ENCODE assay signal across 31 cellular contexts in genomic region chr5:16661713-16662112, GRCh38.
"Had no signal": no experiment of that assay in that cellular context is flagged by ENCODE, and none has a peak within 500 bp of the region (broad histone marks: within the 10 kb centered on the region; RNA-seq: fewer than 3 reads in every experiment).

No MANE protein-coding gene starts in this region.

- H2AFZ ChIP-seq: parathyroid adenoma had no signal

- H3K4me1 Mint-ChIP-seq: stimulated activated memory B cell treated with anti-CD40 and anti-IgM and Interleukin-4, amounts not matched to agents 10 μg/mL and 1 μg/mL and 100 μg/mL, for 72 hours had no signal

- H3K4me1 ChIP-seq: spleen, tibial artery, uterus had no signal

- H3K36me3 Mint-ChIP-seq: natural killer cell treated with Interleukin-12 subunit alpha and Interleukin-12 subunit beta and Interleukin-15 and Interleukin-18, amount 100 ng/mL, for 72 hours; stimulated activated memory B cell treated with anti-CD40 and anti-IgM and Interleukin-4, amounts not matched to agents 10 μg/mL and 1 μg/mL and 100 μg/mL, for 72 hours; type B pancreatic cell had no signal

- H3K27me3 ChIP-seq: neutrophil, spleen, suprapubic skin, testis, tibial artery, upper lobe of right lung, uterus had no signal

- H3K36me3 ChIP-seq: neutrophil, transverse colon, uterus had no signal

- H3K4me3 ChIP-seq: psoas muscle, skin epidermis, smooth muscle cell, spleen, suprapubic skin, testis, tibial artery, transverse colon, upper lobe of right lung, uterus had no signal

- H3K4me2 ChIP-seq: smooth muscle cell had no signal

- H3K27ac Mint-ChIP-seq: natural killer cell treated with Interleukin-12 subunit alpha and Interleukin-12 subunit beta and Interleukin-15 and Interleukin-18, amount 100 ng/mL, for 72 hours; progenitor cell of endocrine pancreas; stimulated activated memory B cell treated with anti-CD40 and anti-IgM and Interleukin-4, amounts not matched to agents 10 μg/mL and 1 μg/mL and 100 μg/mL, for 72 hours; stimulated activated naive CD8-positive, alpha-beta T cell treated with anti-CD3 and anti-CD28 coated beads, Interleukin-15, amount 100 ng/mL, for 72 hours; type B pancreatic cell had no signal

- H3K9ac ChIP-seq: parathyroid adenoma had no signal

- H3K9me3 ChIP-seq: neutrophil, psoas muscle, suprapubic skin, testis, tibial artery, transverse colon, upper lobe of right lung, uterus had no signal

- H3K9me3 Mint-ChIP-seq: neural crest cell; stimulated activated memory B cell treated with anti-CD40 and anti-IgM and Interleukin-4, amounts not matched to agents 10 μg/mL and 1 μg/mL and 100 μg/mL, for 72 hours; type B pancreatic cell had no signal

- H3K4me3 Mint-ChIP-seq: naive thymus-derived CD8-positive, alpha-beta T cell; natural killer cell treated with Interleukin-12 subunit alpha and Interleukin-12 subunit beta and Interleukin-15 and Interleukin-18, amount 100 ng/mL, for 72 hours; nephron progenitor cell; neural crest cell; stimulated activated memory B cell treated with anti-CD40 and anti-IgM and Interleukin-4, amounts not matched to agents 10 μg/mL and 1 μg/mL and 100 μg/mL, for 72 hours; stimulated activated naive CD8-positive, alpha-beta T cell treated with anti-CD3 and anti-CD28 coated beads, Interleukin-15, amount 100 ng/mL, for 72 hours; type B pancreatic cell had no signal

- H3K27me3 Mint-ChIP-seq: naive thymus-derived CD8-positive, alpha-beta T cell; natural killer cell treated with Interleukin-12 subunit alpha and Interleukin-12 subunit beta and Interleukin-15 and Interleukin-18, amount 100 ng/mL, for 72 hours; progenitor cell of endocrine pancreas; stimulated activated naive CD8-positive, alpha-beta T cell treated with anti-CD3 and anti-CD28 coated beads, Interleukin-15, amount 100 ng/mL, for 72 hours had no signal

- DNase-seq: naive thymus-derived CD8-positive, alpha-beta T cell; nephron progenitor cell; nucleus accumbens; psoas muscle; right cardiac atrium; spleen; stimulated activated CD4-positive, alpha-beta T cell treated with anti-CD3 and anti-CD28 coated beads, Interleukin-12 subunit alpha, Interleukin-12 subunit beta, amount 100 ng/mL, for 4 hours; stimulated activated CD4-positive, alpha-beta T cell treated with anti-CD3 and anti-CD28 coated beads, Interleukin-1b, Interleukin-23, amount 100 ng/mL, for 48 hours; stimulated activated CD4-positive, alpha-beta T cell treated with anti-CD3 and anti-CD28 coated beads, Interleukin-4, amount 100 ng/mL, for 1 hour; stimulated activated CD4-positive, alpha-beta T cell treated with anti-CD3 and anti-CD28 coated beads, Interleukin-4, amount 100 ng/mL, for 4 hours; stimulated activated CD8-positive, alpha-beta memory T cell treated with anti-CD3 and anti-CD28 coated beads, Interleukin-4, amount 100 ng/mL, for 48 hours; stimulated activated naive CD4-positive, alpha-beta T cell; stimulated activated naive CD8-positive, alpha-beta T cell treated with anti-CD3 and anti-CD28 coated beads, Interleukin-15, amount 100 ng/mL, for 72 hours; stimulated activated naive CD8-positive, alpha-beta T cell treated with anti-CD3 and anti-CD28 coated beads, Interleukin-15, Interleukin-2, amounts not matched to agents 100 U/mL and 50 U/mL, for 24 hours; substantia nigra; testis; tibial artery; transverse colon; upper lobe of right lung; uterus had no signal

- H3K27ac ChIP-seq: neutrophil, parathyroid adenoma, psoas muscle, skin epidermis, spleen, suprapubic skin, testis, tibial artery, transverse colon, upper lobe of right lung, uterus had no signal

- ATAC-seq: naive thymus-derived CD8-positive, alpha-beta T cell; psoas muscle; right cardiac atrium; sciatic nerve; stimulated activated memory B cell treated with anti-CD40 and anti-IgM and Interleukin-4, amounts not matched to agents 10 μg/mL and 1 μg/mL and 100 μg/mL, for 72 hours; stimulated activated naive CD8-positive, alpha-beta T cell treated with anti-CD3 and anti-CD28 coated beads, Interleukin-15, amount 100 ng/mL, for 72 hours; stimulated activated naive CD8-positive, alpha-beta T cell treated with anti-CD3 and anti-CD28 coated beads, Interleukin-15, Interleukin-2, amounts not matched to agents 100 U/mL and 50 U/mL, for 24 hours; upper lobe of right lung had no signal

- H3K79me2 ChIP-seq: parathyroid adenoma had no signal
